Comparison of ENCODE assay signal across 8 cellular contexts in the genomic region with DNA sequence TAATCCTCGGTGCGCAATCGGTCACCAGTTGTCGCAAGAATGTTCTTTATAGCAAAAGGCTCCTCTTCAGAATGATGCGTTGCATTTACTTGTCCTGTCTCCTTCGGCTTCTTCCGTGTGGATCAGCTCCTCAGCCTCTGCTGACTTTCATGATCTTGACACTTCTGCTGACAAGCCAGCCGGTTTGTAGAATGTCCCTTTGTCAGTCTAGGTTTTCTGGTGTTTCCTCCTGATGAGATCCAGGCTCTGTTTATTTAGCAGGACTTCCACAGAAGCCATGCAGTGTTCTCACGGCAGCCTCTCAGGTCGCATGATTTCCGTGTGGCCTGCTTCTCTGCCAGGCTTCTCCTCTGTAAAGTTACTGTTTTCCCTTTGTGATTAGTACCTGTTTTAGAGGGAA.
A peak's percentile ranks its signal among the peaks of the same experiment; 100 is the strongest.
DNase-seq lines count a peak whose midpoint lies in the region; ATAC-seq and TF ChIP-seq lines count a peak whose summit lies in the region.

No MANE protein-coding gene starts in this region.

- peak overlapping the region; percentile 43 for H3K4me2 ChIP-seq in IMR-90 (ENCODE audit: low read depth, low read length)

- no peak overlapping the region for H3K18ac ChIP-seq in IMR-90 (ENCODE audit: low read depth, low read length)

- no peak overlapping the region for H4K91ac ChIP-seq in IMR-90 (ENCODE audit: insufficient read depth, low read depth, low read length)

- H2BK15ac ChIP-seq in IMR-90 (ENCODE audit: low read depth, low read length), result no peak overlapping the region

- ATAC-seq in IMR-90 (ENCODE audit: low read depth) (no peak), GM19452 (IDR thresholded peaks at IDR 0.05; ENCODE audit: unreplicated experiment) (no peak)
- no peak for ATAC-seq in naive thymus-derived CD8-positive, alpha-beta T cell

- H3K9me3 ChIP-seq in IMR-90 (ENCODE audit: control insufficient read depth, insufficient read depth, low read length), result no peaks in the 10 kb centered on the region; the same call in 1 of the 2 replicates

- peaks cover 9% of the 10 kb centered on the region for H3K4me1 Mint-ChIP-seq in MCF 10A (ENCODE audit: insufficient read depth, unreplicated experiment)
- peaks cover 29 to 42% (median 37%) of the 10 kb centered on the region in 4 donors for H3K4me1 Mint-ChIP-seq in naive thymus-derived CD8-positive, alpha-beta T cell

- BruUV-seq in IMR-90 (replicated peaks; lab: Mats Ljungman, UMichigan), result no TSS peak
- BruUV-seq in MCF 10A (replicated peaks; lab: Mats Ljungman, UMichigan), result no TSS peak

- H2AFZ ChIP-seq in IMR-90 (replicated peaks; ENCODE audit: low read length, poor library complexity), result peak overlapping the region; percentile 1

- H3K14ac ChIP-seq in IMR-90 (replicated peaks; ENCODE audit: low read depth, low read length), result no peak overlapping the region

- peaks cover 5% of the 10 kb centered on the region for H3K9me1 ChIP-seq in IMR-90 (ENCODE audit: insufficient read depth, low read length)

- H3K56ac ChIP-seq in IMR-90 (ENCODE audit: extremely low read depth, insufficient read depth, low read length), result no peak overlapping the region

- H3K4ac ChIP-seq in IMR-90 (ENCODE audit: low read depth, low read length), result no peak overlapping the region; the same call in 1 of the 2 replicates

- DNase-seq in Ammon's horn (ENCODE audit: low spot score) (peak; percentile 7), IMR-90 (no peak), MCF 10A (ENCODE audit: unreplicated experiment) (no peak), amniotic stem cell (lab: John Stamatoyannopoulos, UW) (no peak), H4 (ENCODE audit: low spot score) (no peak), 8988T (no peak)
- peak in 2 of 10 donors; percentile 6 to 15 for DNase-seq in naive thymus-derived CD8-positive, alpha-beta T cell

- H2AK5ac ChIP-seq in IMR-90 (ENCODE audit: low read depth, low read length), result no peak overlapping the region

- no peak overlapping the region for H3K27ac Mint-ChIP-seq in MCF 10A (ENCODE audit: low read depth, unreplicated experiment)
- peak overlapping the region; percentile 96 to 100 (median 98) for H3K27ac Mint-ChIP-seq in naive thymus-derived CD8-positive, alpha-beta T cell

- intact Hi-C loops in IMR-90 (cut with micrococcal nuclease), result loop anchor here (5.0 kb wide), 1 partner anchor 1745 kb away; no protein-coding TSS in a partner anchor
- intact Hi-C loops in MCF 10A (cut with micrococcal nuclease), result loop anchor here (2.0 to 10.0 kb wide), 4 partner anchors 66 to 812 kb away; partner anchors contain the start of gene STX11

- H3K36me3 ChIP-seq in IMR-90 (ENCODE audit: control insufficient read depth, insufficient read depth, low read length), result no peaks in the 10 kb centered on the region

- no peak overlapping the region for H4K8ac ChIP-seq in IMR-90 (ENCODE audit: low read depth in 2 of 2, low read length in 2 of 2)

- H2BK120ac ChIP-seq in IMR-90 (ENCODE audit: low read depth, low read length), result no peak overlapping the region

- H2AK9ac ChIP-seq in IMR-90 (replicated peaks; ENCODE audit: low read depth, low read length, poor library complexity), result no peak overlapping the region

- TF ChIP-seq CTCF in IMR-90 (conservative IDR thresholded peaks at IDR 0.05; ENCODE audit: low read depth, low read length), result no peak
- no peak for TF ChIP-seq CTCF in MCF 10A (IDR thresholded peaks at IDR 0.05; ENCODE audit: unreplicated experiment)

- dilution Hi-C loops in IMR-90 (cut with HindIII; ENCODE audit: low sequenced_read_pairs, unreplicated experiment), result no loop called here

- no peak overlapping the region for H2BK20ac ChIP-seq in IMR-90 (ENCODE audit: low read depth, low read length)

- no peak overlapping the region for H3K27ac ChIP-seq in IMR-90 (ENCODE audit: insufficient read depth, low read length)

- no peak for TF ChIP-seq POLR2A in IMR-90 (IDR thresholded peaks at IDR 0.05; ENCODE audit: low read depth, low read length)

- no peak overlapping the region for H3K23ac ChIP-seq in IMR-90 (ENCODE audit: low read depth, low read length)

- no peaks in the 10 kb centered on the region for H3K27me3 Mint-ChIP-seq in MCF 10A (ENCODE audit: insufficient read depth, unreplicated experiment)
- H3K27me3 Mint-ChIP-seq in naive thymus-derived CD8-positive, alpha-beta T cell, result peaks cover 0 to 7% (median 0%) of the 10 kb centered on the region in 5 donors

- no peak overlapping the region for H3K4me3 ChIP-seq in IMR-90 (ENCODE audit: insufficient read depth, low read depth, low read length)

- no peak overlapping the region for H4K5ac ChIP-seq in IMR-90 (ENCODE audit: low read depth, low read length)

- H3K4me3 Mint-ChIP-seq in MCF 10A (ENCODE audit: unreplicated experiment), result peak overlapping the region; percentile 83
- peak overlapping the region; percentile 92 to 99 (median 97) for H3K4me3 Mint-ChIP-seq in naive thymus-derived CD8-positive, alpha-beta T cell

- H4K20me1 ChIP-seq in IMR-90 (ENCODE audit: insufficient read depth, low read length), result no peaks in the 10 kb centered on the region

- H3K9me3 Mint-ChIP-seq in MCF 10A (ENCODE audit: unreplicated experiment), result no peaks in the 10 kb centered on the region
- peaks cover 0 to 7% (median 2%) of the 10 kb centered on the region in 9 donors for H3K9me3 Mint-ChIP-seq in naive thymus-derived CD8-positive, alpha-beta T cell

- POLR2A ChIA-PET in IMR-90 (lab: Charles Lee; ENCODE audit: unreplicated experiment), result no interaction called here
- POLR2A ChIA-PET in MCF 10A (lab: Yijun Ruan, JAX), result interaction anchor here (1.0 to 3.2 kb wide), 7 partner anchors 48 to 265 kb away, joined by 3 to 26 read pairs (median 4); partner anchors contain the start of gene UTRN
- POLR2A ChIA-PET in naive thymus-derived CD8-positive, alpha-beta T cell (lab: Charles Lee), result interaction anchor here (0.9 to 2.7 kb wide), 4 partner anchors 117 to 153 kb away, joined by 3 to 8 read pairs (median 4); partner anchors contain the start of gene SF3B5

- H3K36me3 Mint-ChIP-seq in MCF 10A (ENCODE audit: insufficient read depth, unreplicated experiment), result peaks cover 20% of the 10 kb centered on the region
- peaks cover 0 to 6% (median 3%) of the 10 kb centered on the region in 3 donors for H3K36me3 Mint-ChIP-seq in naive thymus-derived CD8-positive, alpha-beta T cell

- no peak for TF ChIP-seq RAD21 in IMR-90 (IDR thresholded peaks at IDR 0.05; ENCODE audit: low read length)

- no peak overlapping the region for H2BK5ac ChIP-seq in IMR-90 (ENCODE audit: low read depth, low read length, poor library complexity, severe bottlenecking)

- CTCF ChIA-PET in IMR-90 (lab: Yijun Ruan, JAX) (interaction anchor here (0.5 to 0.8 kb wide), 2 partner anchors 109 to 607 kb away, joined by 3 read pairs; no protein-coding TSS in a partner anchor), MCF 10A (lab: Yijun Ruan, JAX) (interaction anchor here (0.5 to 3.1 kb wide), 20 partner anchors 9 to 1378 kb away, joined by 3 to 13 read pairs (median 4); no protein-coding TSS in a partner anchor)

- WGBS in IMR-90 (ENCODE audit: extremely low coverage in 2 of 2, insufficient read length in 1 of 2), 2 experiments, result 53% methylated on average over 8 of the region's 11 CpGs; no CpG with 5 or more reads in 1 of the 2 experiments

- no peaks in the 10 kb centered on the region for H3K27me3 ChIP-seq in IMR-90 (ENCODE audit: control insufficient read depth, insufficient read depth, low read length)

- 0 out of 2 replicates have a peak overlapping the region, but pooled peaks have one; percentile 10 for H3K9ac ChIP-seq in IMR-90 (ENCODE audit: low read depth, low read length)

- peaks cover 8% of the 10 kb centered on the region for H3K4me1 ChIP-seq in IMR-90 (ENCODE audit: control insufficient read depth, insufficient read depth, low read length)

- in situ Hi-C loops in IMR-90 (cut with MboI; ENCODE audit: low sequenced_read_pairs), result no loop called here

- no peaks in the 10 kb centered on the region for H3K79me1 ChIP-seq in IMR-90 (ENCODE audit: low read depth in 1 of 2, low read length in 2 of 2)

TF ChIP-seq in IMR-90, 13 proteins besides CTCF, POLR2A, EP300 and RAD21:
- no peak for TF ChIP-seq SMC3 (IDR thresholded peaks at IDR 0.05; ENCODE audit: low read depth, low read length)
- TF ChIP-seq RFX5 (IDR thresholded peaks at IDR 0.05; ENCODE audit: low read depth, low read length), result no peak
- TF ChIP-seq CEBPB (IDR thresholded peaks at IDR 0.05; ENCODE audit: low read depth, low read length), result no peak
- no peak for TF ChIP-seq MXI1 (IDR thresholded peaks at IDR 0.05; ENCODE audit: borderline replicate concordance, low read depth, low read length)
